ENCODE assay signal across 9 cellular contexts in the genomic region with DNA sequence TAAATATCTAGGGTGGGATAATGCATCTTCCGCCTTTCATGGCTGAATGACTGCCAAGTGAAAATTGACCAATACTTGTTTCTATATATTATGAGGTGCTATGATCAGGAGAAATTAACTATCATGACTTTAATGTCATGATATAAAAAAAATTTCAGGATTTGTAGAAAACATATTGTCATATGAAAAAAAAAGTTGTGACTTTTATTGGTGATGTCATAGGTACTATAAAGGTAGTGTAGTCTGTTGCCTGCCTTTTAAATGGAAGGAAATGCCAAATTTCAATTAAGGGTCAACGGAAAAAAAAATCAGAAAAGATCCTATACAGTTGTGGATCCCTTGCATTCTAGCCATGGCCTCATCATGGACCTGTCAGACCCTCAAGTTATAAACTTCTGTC. TPM values are rescaled to one million over a fixed set of nuclear protein-coding genes. Genes with fewer than 3 reads are reported as not detected.
"Had no signal": no experiment of that assay in that cellular context is flagged by ENCODE, and none has a peak within 500 bp of the region (broad histone marks: within the 10 kb centered on the region; RNA-seq: fewer than 3 reads in every experiment).

No MANE protein-coding gene starts in this region.

- DNase-seq: GDM1, GF-D8 had no signal

- FAIRE-seq: G401.6, GM12878, GM12891, GM12892, GM18507, GM19239 had no signal

- ATAC-seq: GM12878 had no signal

- H3K4me3 ChIP-seq: GM12878 had no signal

RNA-seq across cellular contexts. Expression of a gene that starts 15.5 kb away (rescaled TPM):
- total RNA-seq: G401, GM12878 had no signal
- polyA plus RNA-seq: GM12878 had no signal
